In genomic region chr2:219308142-219309093, GRCh38 we compare ENCODE assay signal across 8 cellular contexts. TPM values are rescaled to one million over a fixed set of nuclear protein-coding genes. Genes with fewer than 3 reads are reported as not detected.
DNase-seq lines count a peak whose midpoint lies in the region; ATAC-seq and TF ChIP-seq lines count a peak whose summit lies in the region.

No MANE protein-coding gene starts in this region.

- H3K9me3 ChIP-seq in HUES64 (ENCODE audit: insufficient read depth, low read depth, low read length) (no peaks in the 10 kb centered on the region), adipocyte (ENCODE audit: control insufficient read depth, low read length) (no peaks in the 10 kb centered on the region), hepatocyte (ENCODE audit: low read depth) (no peaks in the 10 kb centered on the region), smooth muscle cell (replicated peaks; ENCODE audit: low read depth) (no peaks in the 10 kb centered on the region)

- H3F3A ChIP-seq in smooth muscle cell (ENCODE audit: low read depth), result peaks cover 5% of the 10 kb centered on the region

- DNase-seq in DMS114 treated with DMSO at 0.1 percent for 48 hours (lab: John Stamatoyannopoulos, UW; ENCODE audit: unreplicated experiment) (peak; percentile 12), T-helper 1 cell (peak; percentile 34 to 57 (median 37)), adipocyte (ENCODE audit: low read depth) (peak; percentile 85), hepatocyte (ENCODE audit: low spot score) (peak; percentile 88), smooth muscle cell (lab: John Stamatoyannopoulos, UW; ENCODE audit: unreplicated experiment) (peak; percentile 64)

- H3K4me1 ChIP-seq in HUES64 (ENCODE audit: insufficient read depth, low read length) (peaks cover 3% of the 10 kb centered on the region; the same call in 1 of the 2 replicates), adipocyte (ENCODE audit: control insufficient read depth, insufficient read depth, low read length) (no peaks in the 10 kb centered on the region), hepatocyte (ENCODE audit: insufficient read depth) (no peaks in the 10 kb centered on the region), smooth muscle cell (ENCODE audit: low read depth) (no peaks in the 10 kb centered on the region)

- H3K9me2 ChIP-seq in hepatocyte (replicated peaks; ENCODE audit: insufficient read depth), result no peaks in the 10 kb centered on the region

- H2AFZ ChIP-seq in hepatocyte (no peak overlapping the region), smooth muscle cell (ENCODE audit: low read depth) (peak overlapping the region; percentile 54)

- peaks cover 33% of the 10 kb centered on the region for H3K27me3 ChIP-seq in HUES64 (ENCODE audit: insufficient read depth, low read length)
- H3K27me3 ChIP-seq in adipocyte (replicated peaks; ENCODE audit: control insufficient read depth, insufficient read depth, low read length), result peaks cover 30% of the 10 kb centered on the region
- H3K27me3 ChIP-seq in hepatocyte, result peaks cover 77% of the 10 kb centered on the region
- H3K27me3 ChIP-seq in smooth muscle cell (ENCODE audit: low read depth), result peaks cover 28% of the 10 kb centered on the region

- H3K27ac ChIP-seq in HUES64 (ENCODE audit: low read depth, low read length) (no peak overlapping the region), hepatocyte (no peak overlapping the region), smooth muscle cell (ENCODE audit: low read depth) (peak overlapping the region; percentile 59)

- H3K4me3 ChIP-seq in HUES64 (ENCODE audit: low read length) (peak overlapping the region; percentile 49), adipocyte (ENCODE audit: low read length) (no peak overlapping the region), hepatocyte (no peak overlapping the region), smooth muscle cell (peak overlapping the region; percentile 50)

- no peak for TF ChIP-seq CTCF in hepatocyte (IDR thresholded peaks at IDR 0.05; ENCODE audit: poor library complexity)
- no peak for TF ChIP-seq CTCF in smooth muscle cell (IDR thresholded peaks at IDR 0.05; ENCODE audit: borderline replicate concordance, insufficient read depth, poor library complexity, severe bottlenecking)

- WGBS in HUES64, result 1% methylated on average over 37 of the region's 45 CpGs
- WGBS in hepatocyte (ENCODE audit: low lambda C conversion rate, missing lambda C conversion rate), result 4% methylated on average over 16 of the region's 45 CpGs
- 0% methylated on average over 28 of the region's 45 CpGs for WGBS in smooth muscle cell (ENCODE audit: low lambda C conversion rate)

- no peaks in the 10 kb centered on the region for H3K36me3 ChIP-seq in HUES64 (ENCODE audit: insufficient read depth, low read length)
- H3K36me3 ChIP-seq in adipocyte (ENCODE audit: control insufficient read depth, insufficient read depth, low read length, severe bottlenecking), result no peaks in the 10 kb centered on the region
- H3K36me3 ChIP-seq in hepatocyte (replicated peaks; ENCODE audit: insufficient read depth, low read depth), result no peaks in the 10 kb centered on the region
- H3K36me3 ChIP-seq in smooth muscle cell (ENCODE audit: low read depth), result no peaks in the 10 kb centered on the region

- no peak overlapping the region for H3K9ac ChIP-seq in HUES64 (ENCODE audit: low read depth, low read length)
- no peak overlapping the region for H3K9ac ChIP-seq in adipocyte (ENCODE audit: low read length)
- no peak overlapping the region for H3K9ac ChIP-seq in smooth muscle cell (ENCODE audit: low read depth)

- H3K4me2 ChIP-seq in hepatocyte (peak overlapping the region; percentile 68), smooth muscle cell (peak overlapping the region; percentile 93)

- H4K20me1 ChIP-seq in hepatocyte (ENCODE audit: insufficient read depth, poor library complexity, severe bottlenecking), result no peaks in the 10 kb centered on the region
- peaks cover 6% of the 10 kb centered on the region for H4K20me1 ChIP-seq in smooth muscle cell (ENCODE audit: low read depth)

- H3K79me2 ChIP-seq in hepatocyte (no peaks in the 10 kb centered on the region), smooth muscle cell (ENCODE audit: low read depth) (no peaks in the 10 kb centered on the region)

- no peak for ATAC-seq in HG02763 (IDR thresholded peaks at IDR 0.05; ENCODE audit: unreplicated experiment)
- ATAC-seq in HG02759 (IDR thresholded peaks at IDR 0.05; ENCODE audit: unreplicated experiment), result no peak

RNA-seq across cellular contexts. Expression of gene PTPRN, which starts 0.8 kb away (rescaled TPM):
- 4.2 TPM for polyA plus RNA-seq in HUES64 (2013, experiment 1 of 2)
- 3.4 TPM for polyA plus RNA-seq in HUES64 (2013, experiment 2 of 2)
- total RNA-seq in hepatocyte (3.5 and 4.6 TPM in 2 replicates), smooth muscle cell (10.7 and 19.4 TPM in 2 replicates)
- polyA plus RNA-seq in hepatocyte (9.8 and 9.9 TPM in 2 replicates), smooth muscle cell (31.1 and 36.4 TPM in 2 replicates)

RNA-seq across cellular contexts. Expression of gene RESP18, which starts 24.1 kb away (rescaled TPM):
- not detected for polyA plus RNA-seq in HUES64 (2013, experiment 1 of 2)
- polyA plus RNA-seq in HUES64 (2013, experiment 2 of 2), result not detected
- total RNA-seq in hepatocyte (not detected in 2 replicates), smooth muscle cell (not detected in 2 replicates)
- polyA plus RNA-seq in hepatocyte (not detected in 2 replicates), smooth muscle cell (not detected in 2 replicates)

RNA-seq across cellular contexts. Expression of gene DNAJB2, which starts 29.3 kb away (rescaled TPM):
- 18.5 TPM for polyA plus RNA-seq in HUES64 (2013, experiment 1 of 2)
- 19.0 TPM for polyA plus RNA-seq in HUES64 (2013, experiment 2 of 2)
- total RNA-seq in hepatocyte (47.4 and 50.7 TPM in 2 replicates), smooth muscle cell (37.2 and 52.4 TPM in 2 replicates)
- polyA plus RNA-seq in hepatocyte (19.4 and 20.1 TPM in 2 replicates), smooth muscle cell (14.3 and 24.2 TPM in 2 replicates)

RNA-seq across cellular contexts. Expression of gene TUBA4A, which starts 54.7 kb away (rescaled TPM):
- polyA plus RNA-seq in HUES64 (2013, experiment 1 of 2), result 27.3 TPM
- polyA plus RNA-seq in HUES64 (2013, experiment 2 of 2), result 32.2 TPM
- total RNA-seq in hepatocyte (4.7 and 9.6 TPM in 2 replicates), smooth muscle cell (44.0 and 53.2 TPM in 2 replicates)
- polyA plus RNA-seq in hepatocyte (10.5 and 14.3 TPM in 2 replicates), smooth muscle cell (29.4 and 86.5 TPM in 2 replicates)

RNA-seq across cellular contexts. Expression of gene TUBA4B, which starts 55.4 kb away (rescaled TPM):
- polyA plus RNA-seq in HUES64 (2013, experiment 1 of 2), result not detected
- polyA plus RNA-seq in HUES64 (2013, experiment 2 of 2), result 0.19 TPM
- total RNA-seq in hepatocyte (0.13 TPM in 1 of 2 replicates, not detected in the other), smooth muscle cell (not detected in 2 replicates)
- polyA plus RNA-seq in hepatocyte (not detected in 2 replicates), smooth muscle cell (not detected in 2 replicates)

Comparison
In these comparisons a context has a peak if more than half of its experiments do, and no peak if none do; other contexts are left out.
1. DNase-seq: peak in every context shown above with its lines; median percentile 88 in hepatocyte; 85 in adipocyte; 64 in smooth muscle cell; 37 in T-helper 1 cell; 12 in DMS114 treated with DMSO at 0.1 percent for 48 hours.
2. H3K4me3 ChIP-seq: peak in HUES64 (single experiment) and smooth muscle cell (single experiment); none in adipocyte (single experiment) and hepatocyte (single experiment).